ENCODE assay signal across 16 cellular contexts in the genomic region with DNA sequence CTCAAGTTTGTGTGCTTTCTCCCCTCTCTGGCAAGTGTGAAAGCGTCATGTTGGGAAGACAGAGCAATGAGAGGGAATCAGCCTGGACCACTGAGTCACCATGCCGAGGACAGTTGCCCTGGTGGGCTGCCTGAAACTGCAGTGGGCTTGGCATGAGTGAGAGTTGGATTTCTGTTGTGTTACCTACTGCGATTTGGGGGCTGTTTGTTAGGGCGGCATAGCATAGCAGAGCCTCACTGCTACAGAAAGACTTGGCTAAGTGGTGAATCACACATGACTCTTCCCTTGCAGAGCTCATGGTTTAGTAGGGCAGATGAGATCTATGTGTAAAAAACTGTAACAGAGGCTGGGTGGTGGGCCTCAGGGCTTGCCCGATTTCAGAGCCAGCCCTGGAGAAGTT.
DNase-seq lines count a peak whose midpoint lies in the region; ATAC-seq and TF ChIP-seq lines count a peak whose summit lies in the region.
"Had no signal": no experiment of that assay in that cellular context is flagged by ENCODE, and none has a peak within 500 bp of the region (broad histone marks: within the 10 kb centered on the region; RNA-seq: fewer than 3 reads in every experiment).

No MANE protein-coding gene starts in this region.

- H3F3A ChIP-seq in GM23248 (ENCODE audit: insufficient read depth), result peaks cover 16% of the 10 kb centered on the region
- H3F3A ChIP-seq in PC-3 (ENCODE audit: low read length, unreplicated experiment), result no peaks in the 10 kb centered on the region

- H3K36me3 ChIP-seq in GM23248 (ENCODE audit: low read depth) (no peaks in the 10 kb centered on the region), PC-3 (ENCODE audit: low read depth, low read length) (no peaks in the 10 kb centered on the region), osteoblast (ENCODE audit: insufficient read depth, low read length) (no peaks in the 10 kb centered on the region)
- H3K36me3 ChIP-seq: BLaER1 treated with 17β-estradiol and CSF1 and Interleukin-3, amounts not matched to agents 10 nM and 100 nM; HAP-1 had no signal

- H3K9me3 ChIP-seq in GM23248 (ENCODE audit: low read depth) (no peaks in the 10 kb centered on the region), PC-3 (ENCODE audit: low read length) (no peaks in the 10 kb centered on the region), osteoblast (ENCODE audit: low read depth, low read length) (no peaks in the 10 kb centered on the region)
- H3K9me3 ChIP-seq: BLaER1 treated with 17β-estradiol and CSF1 and Interleukin-3, amounts not matched to agents 10 nM and 100 nM; HAP-1 had no signal

- no peak overlapping the region for H3K27ac Mint-ChIP-seq in nephron progenitor cell
- H3K27ac Mint-ChIP-seq: CD4-positive, CD25-positive, alpha-beta regulatory T cell; HFFc6; IgD-negative memory B cell had no signal

- H3K27me3 Mint-ChIP-seq in nephron progenitor cell (ENCODE audit: low read depth, poor library complexity), result peaks cover 56% of the 10 kb centered on the region

- H3K4me2 ChIP-seq in GM23248 (ENCODE audit: unreplicated experiment), result no peak overlapping the region
- no peak overlapping the region for H3K4me2 ChIP-seq in PC-3 (ENCODE audit: low read length)
- H3K4me2 ChIP-seq in osteoblast (ENCODE audit: insufficient read depth, low read length), result no peak overlapping the region

- in situ Hi-C loops in GM23248 (cut with MboI), result no loop called here

- H3K79me2 ChIP-seq in GM23248 (ENCODE audit: insufficient read depth) (no peaks in the 10 kb centered on the region), PC-3 (ENCODE audit: low read length) (no peaks in the 10 kb centered on the region), osteoblast (ENCODE audit: insufficient read depth, low read length) (no peaks in the 10 kb centered on the region)

- intact Hi-C loops in PC-3 (cut with micrococcal nuclease), result no loop called here

- H3K4me1 Mint-ChIP-seq in nephron progenitor cell, result peaks cover 96% of the 10 kb centered on the region

- peaks cover 10% of the 10 kb centered on the region for H3K36me3 Mint-ChIP-seq in nephron progenitor cell (ENCODE audit: low read depth)
- H3K36me3 Mint-ChIP-seq: CD4-positive, CD25-positive, alpha-beta regulatory T cell had no signal

- H3K9ac ChIP-seq in GM23248 (no peak overlapping the region), PC-3 (ENCODE audit: low read length) (no peak overlapping the region)
- H3K9ac ChIP-seq: BLaER1 treated with 17β-estradiol and CSF1 and Interleukin-3, amounts not matched to agents 10 nM and 100 nM had no signal

- H3K9me3 Mint-ChIP-seq in nephron progenitor cell, result peaks cover 7% of the 10 kb centered on the region

- H3K4me1 ChIP-seq in GM23248 (ENCODE audit: insufficient read depth) (peaks cover 19% of the 10 kb centered on the region), PC-3 (ENCODE audit: insufficient read depth, low read length) (peaks cover 26% of the 10 kb centered on the region), osteoblast (ENCODE audit: insufficient read depth, low read length) (peaks cover 21% of the 10 kb centered on the region)
- H3K4me1 ChIP-seq: HAP-1 had no signal

- ATAC-seq in PC-3, result no peak
- ATAC-seq: GM12878 had no signal

- CTCF ChIA-PET in PC-3 (lab: Charles Lee), result interaction anchor here (0.7 kb wide), 1 partner anchor 131 kb away, joined by 3 read pairs; no protein-coding TSS in a partner anchor

- DNase-seq in GM23248, result peak; percentile 20
- DNase-seq in PC-3, result peak; percentile 25
- DNase-seq in fibroblast of mammary gland (ENCODE audit: low read depth), result peak; percentile 28
- DNase-seq in osteoblast (ENCODE audit: insufficient read length, low spot score, missing footprints), result peak; percentile 55
- DNase-seq in nephron progenitor cell, result no peak
- DNase-seq in OCI-M2 (lab: John Stamatoyannopoulos, UW; ENCODE audit: unreplicated experiment), result no peak
- no peak for DNase-seq in pons (ENCODE audit: low spot score)
- DNase-seq: ACHN; CD4-positive, CD25-positive, alpha-beta regulatory T cell; DMS53; HFFc6 had no signal

- 78 to 85% methylated on average over 5 of the region's 5 CpGs for WGBS in GM23248 (ENCODE audit: low coverage in 1 of 2, low lambda C conversion rate in 2 of 2, missing lambda C conversion rate in 2 of 2), 2 experiments

- H3K9me2 ChIP-seq in GM23248 (ENCODE audit: insufficient read depth) (no peaks in the 10 kb centered on the region), PC-3 (replicated peaks; ENCODE audit: low read length) (no peaks in the 10 kb centered on the region)

- H3K27me3 ChIP-seq in GM23248 (replicated peaks; ENCODE audit: insufficient read depth) (peaks cover 9% of the 10 kb centered on the region), PC-3 (ENCODE audit: low read length) (0 out of 2 replicates have a peak, but pooled peaks cover 9% of the 10 kb centered on the region), osteoblast (ENCODE audit: insufficient read depth, low read length) (no peaks in the 10 kb centered on the region)
- H3K27me3 ChIP-seq: BLaER1 treated with 17β-estradiol and CSF1 and Interleukin-3, amounts not matched to agents 10 nM and 100 nM had no signal

- H3K4me3 Mint-ChIP-seq in nephron progenitor cell, result no peak overlapping the region
- H3K4me3 Mint-ChIP-seq: CD4-positive, CD25-positive, alpha-beta regulatory T cell; HFFc6 had no signal

- H2AFZ ChIP-seq in GM23248 (no peak overlapping the region), PC-3 (ENCODE audit: low read length) (no peak overlapping the region), osteoblast (ENCODE audit: low read length) (no peak overlapping the region)

- no peak overlapping the region for H3K4me3 ChIP-seq in GM23248
- no peak overlapping the region for H3K4me3 ChIP-seq in PC-3 (ENCODE audit: low read length)
- no peak overlapping the region for H3K4me3 ChIP-seq in fibroblast of mammary gland (ENCODE audit: control insufficient read depth, low read depth, low read length)
- no peak overlapping the region for H3K4me3 ChIP-seq in osteoblast (ENCODE audit: insufficient read depth, low read length)
- H3K4me3 ChIP-seq: BLaER1 treated with 17β-estradiol and CSF1 and Interleukin-3, amounts not matched to agents 10 nM and 100 nM; GM12878; HAP-1 had no signal

- TF ChIP-seq CTCF in PC-3 (conservative IDR thresholded peaks at IDR 0.05; ENCODE audit: low read depth, low read length) (no peak), fibroblast of mammary gland (conservative IDR thresholded peaks at IDR 0.05; ENCODE audit: control insufficient read depth, insufficient read depth, low read depth, low read length) (no peak), osteoblast (IDR thresholded peaks at IDR 0.05; ENCODE audit: extremely low read depth, low read depth, low read length) (no peak), nephron progenitor cell (IDR thresholded peaks at IDR 0.05) (no peak)

- POLR2A ChIA-PET in PC-3 (lab: Charles Lee; ENCODE audit: unreplicated experiment), result no interaction called here

- no peaks in the 10 kb centered on the region for H4K20me1 ChIP-seq in GM23248 (ENCODE audit: insufficient read depth)
- H4K20me1 ChIP-seq in PC-3 (ENCODE audit: low read length), result no peaks in the 10 kb centered on the region
- no peaks in the 10 kb centered on the region for H4K20me1 ChIP-seq in osteoblast (ENCODE audit: insufficient read depth, low read length)
- H4K20me1 ChIP-seq: BLaER1 treated with 17β-estradiol and CSF1 and Interleukin-3, amounts not matched to agents 10 nM and 100 nM had no signal

- H3K27ac ChIP-seq in GM23248 (no peak overlapping the region), PC-3 (ENCODE audit: low read length) (no peak overlapping the region), osteoblast (ENCODE audit: low read depth, low read length) (no peak overlapping the region)
- H3K27ac ChIP-seq: BLaER1 treated with 17β-estradiol and CSF1 and Interleukin-3, amounts not matched to agents 10 nM and 100 nM; HL-60 had no signal

- no TSS peak for BruUV-seq in PC-3 (replicated peaks; lab: Mats Ljungman, UMichigan)

Comparison
In these comparisons a context has a peak if more than half of its experiments do, and no peak if none do; other contexts are left out.
1. DNase-seq: peak in GM23248 (single experiment), PC-3 (single experiment), fibroblast of mammary gland (single experiment) and osteoblast (single experiment); none in nephron progenitor cell (single experiment), OCI-M2 (single experiment) and pons (single experiment).